In genomic region chr7:136687693-136688322, GRCh38 we compare ENCODE assay signal across 8 cellular contexts.
DNase-seq lines count a peak whose midpoint lies in the region; ATAC-seq lines count a peak whose summit lies in the region.

No MANE protein-coding gene starts in this region.

- peak; percentile 64 for ATAC-seq in HG03139 (IDR thresholded peaks at IDR 0.05; ENCODE audit: unreplicated experiment)

- DNase-seq in DMS 273 (lab: John Stamatoyannopoulos, UW; ENCODE audit: unreplicated experiment), result peak; percentile 68
- no peak for DNase-seq in DMS 273 treated with DMSO at 0.1 percent for 48 hours (lab: John Stamatoyannopoulos, UW)
- peak; percentile 5 to 23 for DNase-seq in SHP77 (lab: John Stamatoyannopoulos, UW)
- peak; percentile 7 for DNase-seq in iPS DF 4.7 (ENCODE audit: extremely low read depth, low spot score)
- DNase-seq in NCI-H128 (lab: John Stamatoyannopoulos, UW; ENCODE audit: unreplicated experiment), result no peak
- no peak for DNase-seq in GM19240 (ENCODE audit: insufficient read length, low spot score)
- DNase-seq in activated naive CD4-positive, alpha-beta T cell (lab: John Stamatoyannopoulos, UW), result no peak

Comparison
In these comparisons a context has a peak if more than half of its experiments do, and no peak if none do; other contexts are left out.
1. DNase-seq: peak in DMS 273 (single experiment), SHP77 (2 of 2) and iPS DF 4.7 (single experiment); none in DMS 273 treated with DMSO at 0.1 percent for 48 hours (single experiment), NCI-H128 (single experiment), GM19240 (single experiment) and activated naive CD4-positive, alpha-beta T cell (0 of 4).